ENCODE assay signal across 8 cellular contexts in the genomic region with DNA sequence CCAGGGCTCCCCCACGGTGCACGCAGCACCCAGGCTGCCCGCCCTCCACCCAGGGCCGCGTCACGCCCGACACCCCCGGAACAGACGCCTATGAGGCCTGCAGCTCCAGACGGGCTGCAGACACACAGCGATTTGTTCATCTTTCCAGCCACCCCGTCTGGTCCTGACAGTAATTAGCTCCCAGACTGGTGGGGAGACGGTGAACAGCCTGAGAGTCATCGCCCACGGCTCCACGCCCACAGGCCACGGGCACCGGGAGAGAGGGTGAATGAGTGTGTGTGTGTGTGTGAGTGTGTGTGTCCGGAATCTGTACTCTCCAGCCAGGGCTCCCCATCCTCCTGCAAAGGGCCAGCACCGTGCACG. TPM values are rescaled to one million over a fixed set of nuclear protein-coding genes. Genes with fewer than 3 reads are reported as not detected.
A peak's percentile ranks its signal among the peaks of the same experiment; 100 is the strongest.
DNase-seq lines count a peak whose midpoint lies in the region; ATAC-seq and TF ChIP-seq lines count a peak whose summit lies in the region.

No MANE protein-coding gene starts in this region.

- peaks cover 40% of the 10 kb centered on the region for H3K27me3 Mint-ChIP-seq in T-helper 1 cell treated with Interleukin-12 subunit alpha and Interleukin-12 subunit beta and Interleukin-4 antibody, amounts not matched to agents 30 μg/mL and 1 μg/mL, for 36 hours (ENCODE audit: low read depth)
- peaks cover 40% of the 10 kb centered on the region for H3K27me3 Mint-ChIP-seq in activated CD4-positive, alpha-beta memory T cell treated with anti-CD3 and anti-CD28 coated beads, Interleukin-2, amount 10 ng/mL, durations not matched to agents 7 days and 5 days

- ATAC-seq in GM19324 (IDR thresholded peaks at IDR 0.05; ENCODE audit: low FRiP score, unreplicated experiment), result no peak
- ATAC-seq in GM19395 (IDR thresholded peaks at IDR 0.05; ENCODE audit: unreplicated experiment), result no peak

- DNase-seq in T-helper 1 cell (no peak), left ventricle myocardium inferior (no peak), stomach (no peak), AML-193 (lab: John Stamatoyannopoulos, UW) (no peak)
- DNase-seq in activated CD4-positive, alpha-beta memory T cell treated with anti-CD3 and anti-CD28 coated beads, Interleukin-2, amount 10 ng/mL, durations not matched to agents 7 days and 5 days, result no peak

- H3K27ac ChIP-seq in left ventricle myocardium inferior (replicated peaks), result peak overlapping the region; percentile 96
- peak overlapping the region in 4 of 5 donors; percentile 87 to 95 (median 90) for H3K27ac ChIP-seq in stomach

- no peaks in the 10 kb centered on the region for H3K27me3 ChIP-seq in left ventricle myocardium inferior (ENCODE audit: low read depth)
- peaks cover 0 to 9% (median 3%) of the 10 kb centered on the region in 3 donors for H3K27me3 ChIP-seq in stomach

- no peak for TF ChIP-seq EP300 in stomach (IDR thresholded peaks at IDR 0.05)

- CTCF ChIA-PET in activated CD4-positive, alpha-beta memory T cell treated with anti-CD3 and anti-CD28 coated beads, Interleukin-2, amount 10 ng/mL, durations not matched to agents 7 days and 5 days (lab: Charles Lee), result interaction anchor here (1.5 to 2.4 kb wide), 2 partner anchors 18 to 117 kb away, joined by 8 read pairs; a partner anchor contains a TSS

- TF ChIP-seq POLR2A in stomach (IDR thresholded peaks at IDR 0.05), result no peak

- no peak overlapping the region for H3K27ac Mint-ChIP-seq in T-helper 1 cell treated with Interleukin-12 subunit alpha and Interleukin-12 subunit beta and Interleukin-4 antibody, amounts not matched to agents 30 μg/mL and 1 μg/mL, for 36 hours
- H3K27ac Mint-ChIP-seq in activated CD4-positive, alpha-beta memory T cell treated with anti-CD3 and anti-CD28 coated beads, Interleukin-2, amount 10 ng/mL, durations not matched to agents 7 days and 5 days, result no peak overlapping the region

- H3K36me3 Mint-ChIP-seq in T-helper 1 cell treated with Interleukin-12 subunit alpha and Interleukin-12 subunit beta and Interleukin-4 antibody, amounts not matched to agents 30 μg/mL and 1 μg/mL, for 36 hours (ENCODE audit: low read depth), result peaks cover 1% of the 10 kb centered on the region
- H3K36me3 Mint-ChIP-seq in activated CD4-positive, alpha-beta memory T cell treated with anti-CD3 and anti-CD28 coated beads, Interleukin-2, amount 10 ng/mL, durations not matched to agents 7 days and 5 days (ENCODE audit: low read depth), result no peaks in the 10 kb centered on the region

- H3K4me3 Mint-ChIP-seq in T-helper 1 cell treated with Interleukin-12 subunit alpha and Interleukin-12 subunit beta and Interleukin-4 antibody, amounts not matched to agents 30 μg/mL and 1 μg/mL, for 36 hours, result peak overlapping the region; percentile 51
- peak overlapping the region; percentile 73 for H3K4me3 Mint-ChIP-seq in activated CD4-positive, alpha-beta memory T cell treated with anti-CD3 and anti-CD28 coated beads, Interleukin-2, amount 10 ng/mL, durations not matched to agents 7 days and 5 days

- H3K36me3 ChIP-seq in left ventricle myocardium inferior (no peaks in the 10 kb centered on the region), stomach (no peaks in the 10 kb centered on the region)

- TF ChIP-seq CTCF in left ventricle myocardium inferior (IDR thresholded peaks at IDR 0.05; ENCODE audit: borderline replicate concordance) (no peak), stomach (IDR thresholded peaks at IDR 0.05) (no peak)

- H3K9me3 Mint-ChIP-seq in T-helper 1 cell treated with Interleukin-12 subunit alpha and Interleukin-12 subunit beta and Interleukin-4 antibody, amounts not matched to agents 30 μg/mL and 1 μg/mL, for 36 hours, result no peaks in the 10 kb centered on the region
- no peaks in the 10 kb centered on the region for H3K9me3 Mint-ChIP-seq in activated CD4-positive, alpha-beta memory T cell treated with anti-CD3 and anti-CD28 coated beads, Interleukin-2, amount 10 ng/mL, durations not matched to agents 7 days and 5 days

- 43 to 62% (median 49%) methylated on average over 17 to 21 of the region's 21 CpGs for WGBS in stomach, 5 donors

- no peaks in the 10 kb centered on the region for H3K9me3 ChIP-seq in left ventricle myocardium inferior (replicated peaks)
- H3K9me3 ChIP-seq in stomach, result no peaks in the 10 kb centered on the region

- intact Hi-C loops in left ventricle myocardium inferior (cut with micrococcal nuclease) (no loop called here), stomach (cut with DNase I; ENCODE audit: low total_unique reads) (no loop called here)

- peaks cover 22% of the 10 kb centered on the region for H3K4me1 Mint-ChIP-seq in T-helper 1 cell treated with Interleukin-12 subunit alpha and Interleukin-12 subunit beta and Interleukin-4 antibody, amounts not matched to agents 30 μg/mL and 1 μg/mL, for 36 hours (ENCODE audit: low read depth)
- peaks cover 44% of the 10 kb centered on the region for H3K4me1 Mint-ChIP-seq in activated CD4-positive, alpha-beta memory T cell treated with anti-CD3 and anti-CD28 coated beads, Interleukin-2, amount 10 ng/mL, durations not matched to agents 7 days and 5 days

- H3K4me1 ChIP-seq in left ventricle myocardium inferior, result peaks cover 49% of the 10 kb centered on the region
- H3K4me1 ChIP-seq in stomach, result peaks cover 35 to 59% (median 58%) of the 10 kb centered on the region in 4 donors

- POLR2A ChIA-PET in activated CD4-positive, alpha-beta memory T cell treated with anti-CD3 and anti-CD28 coated beads, Interleukin-2, amount 10 ng/mL, durations not matched to agents 7 days and 5 days (lab: Charles Lee), result interaction anchor here (1.0 to 8.8 kb wide), 4 partner anchors 10 to 17 kb away, joined by 3 to 127 read pairs (median 4); a partner anchor contains a TSS

- H3K4me3 ChIP-seq in left ventricle myocardium inferior, result peak overlapping the region; percentile 74
- H3K4me3 ChIP-seq in stomach, result peak overlapping the region; percentile 50 to 58 (median 57)

RNA-seq across cellular contexts. Expression of a gene that starts 18.1 kb away (rescaled TPM):
- total RNA-seq in activated CD4-positive, alpha-beta memory T cell treated with anti-CD3 and anti-CD28 coated beads, Interleukin-2, amount 10 ng/mL, durations not matched to agents 7 days and 5 days, result 10 to 100 TPM; 52.2 to 54.3 TPM
- total RNA-seq in left ventricle myocardium inferior (34.3 TPM), stomach (100 to 1,000 TPM in 1 of 5 donors, 10 to 100 TPM in 4; 61.6 to 588 (median 91.0) TPM)
- polyA plus RNA-seq in stomach, result 10 to 100 TPM; 52.9 to 92.1 (median 53.8) TPM

RNA-seq across cellular contexts. Expression of a gene that starts 37.3 kb away (rescaled TPM):
- 10 to 100 TPM; 92.9 to 96.6 TPM for total RNA-seq in activated CD4-positive, alpha-beta memory T cell treated with anti-CD3 and anti-CD28 coated beads, Interleukin-2, amount 10 ng/mL, durations not matched to agents 7 days and 5 days
- total RNA-seq in left ventricle myocardium inferior (11.0 TPM), stomach (10 to 100 TPM; 19.8 to 76.8 (median 29.0) TPM)
- polyA plus RNA-seq in stomach, result 10 to 100 TPM; 12.2 to 19.7 (median 13.6) TPM
